In genomic region chr3:16504242-16504641, GRCh38 we compare ENCODE assay signal across 9 cellular contexts. TPM values are rescaled to one million over a fixed set of nuclear protein-coding genes. Genes with fewer than 3 reads are reported as not detected.
A peak's percentile ranks its signal among the peaks of the same experiment; 100 is the strongest.
DNase-seq lines count a peak whose midpoint lies in the region; ATAC-seq and FAIRE-seq lines count a peak whose summit lies in the region.
"Had no signal": no experiment of that assay in that cellular context is flagged by ENCODE, and none has a peak within 500 bp of the region (broad histone marks: within the 10 kb centered on the region; RNA-seq: fewer than 3 reads in every experiment).

No MANE protein-coding gene starts in this region.

- DNase-seq in fibroblast of gingiva (ENCODE audit: low read depth) (peak; percentile 40), NCI-H1105 (lab: John Stamatoyannopoulos, UW) (no peak), HTR-8/SVneo (ENCODE audit: insufficient read length, low spot score) (no peak)
- DNase-seq in stimulated activated naive CD4-positive, alpha-beta T cell (lab: John Stamatoyannopoulos, UW) = no peak
- DNase-seq in activated T-helper 2 cell treated with anti-CD3 and anti-CD28 coated beads, Interferon-gamma antibody, Interleukin-2, Interleukin-4, amounts not matched to agents 10 μg/mL and 5 μg/mL and 100 μg/mL, durations not matched to agents 14 hours and 24 hours and 36 hours (ENCODE audit: low spot score) = no peak
- DNase-seq: RPMI8226 had no signal

- no peak overlapping the region for H3K4me3 Mint-ChIP-seq in activated T-helper 2 cell treated with anti-CD3 and anti-CD28 coated beads, Interferon-gamma antibody, Interleukin-2, Interleukin-4, amounts not matched to agents 10 μg/mL and 5 μg/mL and 100 μg/mL, durations not matched to agents 14 hours and 24 hours and 36 hours (ENCODE audit: low read depth)

- no peaks in the 10 kb centered on the region for H3K9me3 Mint-ChIP-seq in activated T-helper 2 cell treated with anti-CD3 and anti-CD28 coated beads, Interferon-gamma antibody, Interleukin-2, Interleukin-4, amounts not matched to agents 10 μg/mL and 5 μg/mL and 100 μg/mL, durations not matched to agents 14 hours and 24 hours and 36 hours

- intact Hi-C loops in activated T-helper 2 cell treated with anti-CD3 and anti-CD28 coated beads, Interferon-gamma antibody, Interleukin-2, Interleukin-4, amounts not matched to agents 10 μg/mL and 5 μg/mL and 100 μg/mL, durations not matched to agents 14 hours and 24 hours and 36 hours (cut with micrococcal nuclease) = no loop called here

- peaks cover 52% of the 10 kb centered on the region for H3K4me1 Mint-ChIP-seq in activated T-helper 2 cell treated with anti-CD3 and anti-CD28 coated beads, Interferon-gamma antibody, Interleukin-2, Interleukin-4, amounts not matched to agents 10 μg/mL and 5 μg/mL and 100 μg/mL, durations not matched to agents 14 hours and 24 hours and 36 hours (ENCODE audit: low read depth)

- peak; percentile 85 for ATAC-seq in GM18498 (IDR thresholded peaks at IDR 0.05; ENCODE audit: unreplicated experiment)
- ATAC-seq in GM21515 (IDR thresholded peaks at IDR 0.05; ENCODE audit: unreplicated experiment) = peak; percentile 87
- ATAC-seq in HG03439 (IDR thresholded peaks at IDR 0.05; ENCODE audit: unreplicated experiment) = peak; percentile 73

- H3K36me3 Mint-ChIP-seq in activated T-helper 2 cell treated with anti-CD3 and anti-CD28 coated beads, Interferon-gamma antibody, Interleukin-2, Interleukin-4, amounts not matched to agents 10 μg/mL and 5 μg/mL and 100 μg/mL, durations not matched to agents 14 hours and 24 hours and 36 hours (ENCODE audit: low read depth) = peaks cover 82% of the 10 kb centered on the region

- FAIRE-seq in HTR-8/SVneo (lab: Jason Lieb, UNC) = no peak

- no peak overlapping the region for H3K27ac Mint-ChIP-seq in activated T-helper 2 cell treated with anti-CD3 and anti-CD28 coated beads, Interferon-gamma antibody, Interleukin-2, Interleukin-4, amounts not matched to agents 10 μg/mL and 5 μg/mL and 100 μg/mL, durations not matched to agents 14 hours and 24 hours and 36 hours

- H3K27me3 Mint-ChIP-seq in activated T-helper 2 cell treated with anti-CD3 and anti-CD28 coated beads, Interferon-gamma antibody, Interleukin-2, Interleukin-4, amounts not matched to agents 10 μg/mL and 5 μg/mL and 100 μg/mL, durations not matched to agents 14 hours and 24 hours and 36 hours (ENCODE audit: low read depth) = no peaks in the 10 kb centered on the region

RNA-seq across cellular contexts. Expression of gene RFTN1, which starts 9.3 kb away (rescaled TPM):
- total RNA-seq in activated T-helper 2 cell treated with anti-CD3 and anti-CD28 coated beads, Interferon-gamma antibody, Interleukin-2, Interleukin-4, amounts not matched to agents 10 μg/mL and 5 μg/mL and 100 μg/mL, durations not matched to agents 14 hours and 24 hours and 36 hours = 90.4 and 93.7 TPM in 2 replicates
